ENCODE assay signal across 10 cellular contexts in genomic region chr1:37817481-37817880, GRCh38. TPM values are rescaled to one million over a fixed set of nuclear protein-coding genes. Genes with fewer than 3 reads are reported as not detected.
DNase-seq lines count a peak whose midpoint lies in the region; ATAC-seq and TF ChIP-seq lines count a peak whose summit lies in the region.
"Had no signal": no experiment of that assay in that cellular context is flagged by ENCODE, and none has a peak within 500 bp of the region (broad histone marks: within the 10 kb centered on the region; RNA-seq: fewer than 3 reads in every experiment).

No MANE protein-coding gene starts in this region.

- H3K4me1 ChIP-seq in HUES48 (ENCODE audit: control insufficient read depth, insufficient read depth, low read length) (no peaks in the 10 kb centered on the region), left ventricle myocardium inferior (peaks cover 7% of the 10 kb centered on the region), ovary (ENCODE audit: insufficient read depth) (no peaks in the 10 kb centered on the region)
- H3K4me1 ChIP-seq: foreskin keratinocyte had no signal

- no peak for ATAC-seq in sciatic nerve
- no peak for ATAC-seq in GM19351 (IDR thresholded peaks at IDR 0.05; ENCODE audit: unreplicated experiment)
- ATAC-seq: foreskin keratinocyte had no signal

- WGBS in ovary, 3 donors = 6 to 9% (median 8%) methylated on average over 2 of the region's 2 CpGs

- H3K4me3 ChIP-seq in HUES48 (ENCODE audit: low read depth, low read length) (no peak overlapping the region), WERI-Rb-1 (ENCODE audit: low read depth, low read length) (no peak overlapping the region), left ventricle myocardium inferior (no peak overlapping the region), ovary (no peak overlapping the region)
- H3K4me3 ChIP-seq: skin epidermis had no signal

- H3K9me3 ChIP-seq in HUES48 (ENCODE audit: control insufficient read depth, insufficient read depth, low read length) = no peaks in the 10 kb centered on the region
- no peaks in the 10 kb centered on the region for H3K9me3 ChIP-seq in WERI-Rb-1 (ENCODE audit: severe bottlenecking)
- H3K9me3 ChIP-seq in left ventricle myocardium inferior (replicated peaks) = no peaks in the 10 kb centered on the region
- H3K9me3 ChIP-seq in ovary = no peaks in the 10 kb centered on the region

- TF ChIP-seq CTCF in WERI-Rb-1 (IDR thresholded peaks at IDR 0.05; ENCODE audit: low read depth, low read length) (peak; percentile 61), left ventricle myocardium inferior (IDR thresholded peaks at IDR 0.05; ENCODE audit: borderline replicate concordance) (no peak), ovary (IDR thresholded peaks at IDR 0.05) (no peak)

- DNase-seq in WERI-Rb-1 (peak; percentile 71), left ventricle myocardium inferior (peak; percentile 33), ovary (peak in 4 of 5 donors; percentile 48 to 69 (median 58)), sciatic nerve (ENCODE audit: low spot score) (no peak), ecto neural progenitor cell (ENCODE audit: low spot score) (no peak)
- DNase-seq in central memory CD4-positive, alpha-beta T cell = no peak
- DNase-seq: foreskin keratinocyte had no signal

- H3K27me3 ChIP-seq in HUES48 (ENCODE audit: control insufficient read depth, insufficient read depth, low read length) = no peaks in the 10 kb centered on the region
- H3K27me3 ChIP-seq in WERI-Rb-1 (ENCODE audit: insufficient read depth, low read depth, severe bottlenecking) = no peaks in the 10 kb centered on the region
- no peaks in the 10 kb centered on the region for H3K27me3 ChIP-seq in left ventricle myocardium inferior (ENCODE audit: low read depth)
- H3K27me3 ChIP-seq in ovary = no peaks in the 10 kb centered on the region
- H3K27me3 ChIP-seq: foreskin keratinocyte had no signal

- no peak for TF ChIP-seq EP300 in ovary (IDR thresholded peaks at IDR 0.05)

- peak overlapping the region; percentile 60 for H3K27ac ChIP-seq in HUES48 (ENCODE audit: low read depth, low read length)
- H3K27ac ChIP-seq in WERI-Rb-1 = peak overlapping the region; percentile 41
- no peak overlapping the region for H3K27ac ChIP-seq in left ventricle myocardium inferior (replicated peaks)
- H3K27ac ChIP-seq in ovary = no peak overlapping the region
- H3K27ac ChIP-seq: foreskin keratinocyte had no signal

- H3K36me3 ChIP-seq in HUES48 (ENCODE audit: control insufficient read depth, insufficient read depth, low read length) = peaks cover 59% of the 10 kb centered on the region
- peaks cover 46% of the 10 kb centered on the region for H3K36me3 ChIP-seq in WERI-Rb-1
- H3K36me3 ChIP-seq in left ventricle myocardium inferior = peaks cover 75% of the 10 kb centered on the region
- H3K36me3 ChIP-seq in ovary = peaks cover 2% of the 10 kb centered on the region

- no peak for TF ChIP-seq POLR2A in ovary (IDR thresholded peaks at IDR 0.05)

- intact Hi-C loops in left ventricle myocardium inferior (cut with micrococcal nuclease) (no loop called here), ovary (cut with DNase I) (loop anchor here in 1 of 4 donors (10.0 kb wide), 1 partner anchor 47 kb away; no protein-coding TSS in a partner anchor), sciatic nerve (cut with DNase I) (no loop called here)

- H3K9ac ChIP-seq in HUES48 (ENCODE audit: low read depth, low read length) = no peak overlapping the region

RNA-seq across cellular contexts. Expression of gene YRDC, which starts 9.5 kb away (rescaled TPM):
- total RNA-seq in left ventricle myocardium inferior (5.7 TPM), ovary (10 to 100 TPM in 4 of 7 donors, 1 to 10 TPM in 3; 7.2 to 15.0 (median 11.0) TPM), sciatic nerve (8.1 TPM)
- polyA plus RNA-seq in ovary = 1 to 10 TPM; 9.3 to 9.5 TPM

RNA-seq across cellular contexts. Expression of gene C1orf122, which starts 9.9 kb away (rescaled TPM):
- total RNA-seq in left ventricle myocardium inferior = 47.3 TPM
- 10 to 100 TPM; 24.5 to 56.2 (median 32.5) TPM for total RNA-seq in ovary
- 10 to 100 TPM; 10.3 to 23.7 TPM for polyA plus RNA-seq in ovary
- 30.3 TPM for total RNA-seq in sciatic nerve

RNA-seq across cellular contexts. Expression of gene MANEAL, which starts 23.8 kb away (rescaled TPM):
- total RNA-seq in left ventricle myocardium inferior = 1.9 TPM
- total RNA-seq in ovary = 1 to 10 TPM in 5 of 7 donors, under 1 TPM in 1, not detected in 1; 0.66 to 2.2 (median 1.7) TPM
- polyA plus RNA-seq in ovary = 1 to 10 TPM in 1 of 2 donors, under 1 TPM in 1; 0.99 to 3.7 TPM
- 2.3 TPM for total RNA-seq in sciatic nerve

RNA-seq across cellular contexts. Expression of gene MTF1, which starts 41.9 kb away (rescaled TPM):
- total RNA-seq in left ventricle myocardium inferior (11.3 TPM), ovary (10 to 100 TPM in 5 of 7 donors, 1 to 10 TPM in 2; 3.4 to 29.1 (median 21.9) TPM), sciatic nerve (33.0 TPM)
- polyA plus RNA-seq in ovary = 1 to 10 TPM; 4.5 to 9.6 TPM

RNA-seq across cellular contexts. Expression of gene EPHA10, which starts 52.6 kb away (rescaled TPM):
- total RNA-seq in left ventricle myocardium inferior (0.14 TPM), ovary (under 1 TPM in 4 of 7 donors, not detected in 3; 0.20 to 0.69 (median 0.50) TPM), sciatic nerve (1.6 TPM)
- polyA plus RNA-seq in ovary = under 1 TPM; 0.02 to 0.05 TPM
- total RNA-seq: foreskin keratinocyte had no signal
- polyA plus RNA-seq: foreskin keratinocyte had no signal

Comparison
In these comparisons a context has a peak if more than half of its experiments do, and no peak if none do; other contexts are left out.
1. H3K27ac ChIP-seq: peak in HUES48 (single experiment) and WERI-Rb-1 (single experiment); none in left ventricle myocardium inferior (single experiment) and ovary (0 of 2).
2. DNase-seq: peak in WERI-Rb-1 (single experiment), left ventricle myocardium inferior (single experiment) and ovary (4 of 5); none in sciatic nerve (single experiment), central memory CD4-positive, alpha-beta T cell (single experiment) and ecto neural progenitor cell (single experiment).